ENCODE assay signal across 11 cellular contexts in the genomic region with DNA sequence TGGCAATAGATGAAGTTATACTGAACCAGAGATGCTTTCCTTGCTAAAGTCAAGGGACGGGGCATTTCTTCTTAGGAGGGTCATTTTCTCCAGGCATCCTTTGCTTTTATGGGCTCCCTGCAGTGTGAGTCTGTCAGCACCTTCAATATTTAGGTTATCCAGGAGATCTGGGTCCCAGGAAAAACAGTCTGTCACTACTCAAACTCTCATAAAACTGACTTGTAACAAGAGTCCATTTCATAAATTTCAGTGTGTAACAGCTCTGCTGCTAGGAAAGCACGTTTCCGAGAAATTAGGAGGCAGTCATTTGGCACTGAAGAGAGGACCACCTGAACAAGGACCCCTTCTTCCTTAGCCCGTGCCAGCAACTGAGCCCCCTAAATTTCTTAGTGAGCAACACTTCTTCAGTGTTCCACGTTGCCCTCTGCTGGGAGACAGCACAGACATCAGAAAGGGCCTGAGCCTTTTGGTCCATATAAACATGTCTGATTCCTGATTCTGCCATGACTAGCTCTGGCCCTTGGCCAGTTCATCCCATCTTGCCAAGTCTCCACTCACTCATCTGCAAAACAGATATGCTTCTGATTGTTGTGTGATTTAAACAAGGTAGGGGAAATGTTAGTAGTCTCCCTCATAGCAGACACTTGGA. TPM values are rescaled to one million over a fixed set of nuclear protein-coding genes. Genes with fewer than 3 reads are reported as not detected.
DNase-seq lines count a peak whose midpoint lies in the region; ATAC-seq and TF ChIP-seq lines count a peak whose summit lies in the region.
"Had no signal": no experiment of that assay in that cellular context is flagged by ENCODE, and none has a peak within 500 bp of the region (broad histone marks: within the 10 kb centered on the region; RNA-seq: fewer than 3 reads in every experiment).

No MANE protein-coding gene starts in this region.

- TF ChIP-seq CTCF in GM20000 (IDR thresholded peaks at IDR 0.05; ENCODE audit: extremely low read depth, missing control alignments) (peak; percentile 5), RWPE2 (IDR thresholded peaks at IDR 0.05; ENCODE audit: poor library complexity, severe bottlenecking) (no peak), left lung (IDR thresholded peaks at IDR 0.05) (no peak)

- no peak overlapping the region for H3K4me3 Mint-ChIP-seq in immature natural killer cell
- H3K4me3 Mint-ChIP-seq: central memory CD8-positive, alpha-beta T cell had no signal

- H3K27me3 ChIP-seq in RWPE2 (ENCODE audit: insufficient read depth, poor library complexity, severe bottlenecking) = no peaks in the 10 kb centered on the region
- H3K27me3 ChIP-seq in left lung = no peaks in the 10 kb centered on the region

- peaks cover 0 to 5% (median 0%) of the 10 kb centered on the region in 3 donors for H3K27me3 Mint-ChIP-seq in immature natural killer cell (ENCODE audit: low read depth in 3 of 3)
- H3K27me3 Mint-ChIP-seq: central memory CD8-positive, alpha-beta T cell had no signal

- DNase-seq in AG08395 (ENCODE audit: low spot score) = peak; percentile 19
- no peak for DNase-seq in GM20000 (ENCODE audit: low spot score)
- no peak for DNase-seq in RWPE2 (ENCODE audit: low spot score)
- peak; percentile 74 for DNase-seq in fibroblast of peridontal ligament (ENCODE audit: extremely low read depth)
- DNase-seq in immature natural killer cell = no peak
- DNase-seq in left lung = no peak
- DNase-seq: Calu3, NCI-H146 had no signal

- H3K4me3 ChIP-seq in RWPE2 (ENCODE audit: severe bottlenecking) = no peak overlapping the region
- H3K4me3 ChIP-seq in left lung = no peak overlapping the region

- ATAC-seq in RWPE2 (ENCODE audit: low read depth) = peak; percentile 21; the same call in 1 of the 3 replicates
- ATAC-seq in GM21786 (IDR thresholded peaks at IDR 0.05; ENCODE audit: unreplicated experiment) = no peak
- no peak for ATAC-seq in GM18909 (IDR thresholded peaks at IDR 0.05; ENCODE audit: poor library complexity, unreplicated experiment)
- no peak for ATAC-seq in left lung

- peaks cover 31 to 46% of the 10 kb centered on the region in 2 donors for H3K4me1 Mint-ChIP-seq in immature natural killer cell

- no peaks in the 10 kb centered on the region for H3K9me3 Mint-ChIP-seq in immature natural killer cell
- H3K9me3 Mint-ChIP-seq: central memory CD8-positive, alpha-beta T cell had no signal

- peaks cover 18 to 64% (median 18%) of the 10 kb centered on the region in 3 donors for H3K36me3 Mint-ChIP-seq in immature natural killer cell

- H3K36me3 ChIP-seq in RWPE2 (ENCODE audit: low read depth) (peaks cover 34% of the 10 kb centered on the region), left lung (peaks cover 0 to 48% of the 10 kb centered on the region in 2 donors)

- no peaks in the 10 kb centered on the region for H3K9me3 ChIP-seq in RWPE2 (ENCODE audit: severe bottlenecking)
- H3K9me3 ChIP-seq in left lung = no peaks in the 10 kb centered on the region

- peak overlapping the region in 1 of 6 donors; percentile 17 for H3K27ac Mint-ChIP-seq in immature natural killer cell

- H3K4me1 ChIP-seq in RWPE2 (ENCODE audit: insufficient read depth, poor library complexity, severe bottlenecking) (no peaks in the 10 kb centered on the region), left lung (peaks cover 4 to 29% of the 10 kb centered on the region in 2 donors)

- H3K27ac ChIP-seq in RWPE2 (ENCODE audit: poor library complexity, severe bottlenecking) = no peak overlapping the region
- H3K27ac ChIP-seq in left lung = no peak overlapping the region

- intact Hi-C loops in left lung (cut with DNase I) = no loop called here

RNA-seq across cellular contexts. Expression of a gene that starts 7.2 kb away (rescaled TPM):
- polyA plus RNA-seq in immature natural killer cell = 10 to 100 TPM in 1 of 3 donors, 1 to 10 TPM in 2; 4.8 to 20.1 (median 8.2) TPM
- 10 to 100 TPM; 15.1 to 16.9 TPM for total RNA-seq in left lung

RNA-seq across cellular contexts. Expression of a gene that starts 10.1 kb away (rescaled TPM):
- 100 to 1,000 TPM; 213 to 272 (median 263) TPM for polyA plus RNA-seq in immature natural killer cell
- 100 to 1,000 TPM; 101 to 121 TPM for total RNA-seq in left lung

RNA-seq across cellular contexts. Expression of a gene that starts 15.4 kb away (rescaled TPM):
- polyA plus RNA-seq in immature natural killer cell = 1 to 10 TPM in 2 of 3 donors, not detected in 1; 1.2 to 1.5 TPM
- total RNA-seq in left lung = under 1 TPM in 1 of 2 donors, not detected in 1; 0.81 TPM
- total RNA-seq: Calu3 had no signal

RNA-seq across cellular contexts. Expression of a gene that starts 39.8 kb away (rescaled TPM):
- not detected for polyA plus RNA-seq in immature natural killer cell
- not detected for total RNA-seq in left lung
- total RNA-seq: Calu3 had no signal

Comparison
In these comparisons a context has a peak if more than half of its experiments do, and no peak if none do; other contexts are left out.
1. DNase-seq: peak in AG08395 (single experiment) and fibroblast of peridontal ligament (single experiment); none in GM20000 (single experiment), RWPE2 (single experiment), immature natural killer cell (0 of 3) and left lung (0 of 2).